ENCODE assay signal across 1 cellular context in genomic region chr1:43493661-43494450, GRCh38.
TF ChIP-seq lines count a peak whose summit lies in the region.

No MANE protein-coding gene starts in this region.

TF ChIP-seq in HepG2, 621 proteins besides CTCF, POLR2A, EP300 and RAD21 (continued from another document and continues in another):
- TF ChIP-seq, protein P1, sequence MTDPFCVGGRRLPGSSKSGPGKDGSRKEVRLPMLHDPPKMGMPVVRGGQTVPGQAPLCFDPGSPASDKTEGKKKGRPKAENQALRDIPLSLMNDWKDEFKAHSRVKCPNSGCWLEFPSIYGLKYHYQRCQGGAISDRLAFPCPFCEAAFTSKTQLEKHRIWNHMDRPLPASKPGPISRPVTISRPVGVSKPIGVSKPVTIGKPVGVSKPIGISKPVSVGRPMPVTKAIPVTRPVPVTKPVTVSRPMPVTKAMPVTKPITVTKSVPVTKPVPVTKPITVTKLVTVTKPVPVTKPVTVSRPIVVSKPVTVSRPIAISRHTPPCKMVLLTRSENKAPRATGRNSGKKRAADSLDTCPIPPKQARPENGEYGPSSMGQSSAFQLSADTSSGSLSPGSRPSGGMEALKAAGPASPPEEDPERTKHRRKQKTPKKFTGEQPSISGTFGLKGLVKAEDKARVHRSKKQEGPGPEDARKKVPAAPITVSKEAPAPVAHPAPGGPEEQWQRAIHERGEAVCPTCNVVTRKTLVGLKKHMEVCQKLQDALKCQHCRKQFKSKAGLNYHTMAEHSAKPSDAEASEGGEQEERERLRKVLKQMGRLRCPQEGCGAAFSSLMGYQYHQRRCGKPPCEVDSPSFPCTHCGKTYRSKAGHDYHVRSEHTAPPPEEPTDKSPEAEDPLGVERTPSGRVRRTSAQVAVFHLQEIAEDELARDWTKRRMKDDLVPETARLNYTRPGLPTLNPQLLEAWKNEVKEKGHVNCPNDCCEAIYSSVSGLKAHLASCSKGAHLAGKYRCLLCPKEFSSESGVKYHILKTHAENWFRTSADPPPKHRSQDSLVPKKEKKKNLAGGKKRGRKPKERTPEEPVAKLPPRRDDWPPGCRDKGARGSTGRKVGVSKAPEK (CRISPR knock-in tag; IDR thresholded peaks at IDR 0.05; ENCODE audit: borderline replicate concordance): no peak
- TF ChIP-seq ZNF138 (CRISPR knock-in tag; IDR thresholded peaks at IDR 0.05; ENCODE audit: low read depth) (no peak), SNAI1 (CRISPR knock-in tag; IDR thresholded peaks at IDR 0.05; ENCODE audit: borderline replicate concordance) (no peak), MXI1 (IDR thresholded peaks at IDR 0.05; ENCODE audit: borderline replicate concordance, low read depth, low read length) (no peak), ZNF597 (CRISPR knock-in tag; IDR thresholded peaks at IDR 0.05) (no peak), FOSL2 (CRISPR knock-in tag; IDR thresholded peaks at IDR 0.05) (0 out of 2 replicates have a peak, but pooled peaks have one; percentile 6), FIP1L1 (IDR thresholded peaks at IDR 0.05; ENCODE audit: borderline replicate concordance, insufficient read depth, low read depth, low read length) (no peak), AHDC1 (CRISPR knock-in tag; IDR thresholded peaks at IDR 0.05; ENCODE audit: borderline replicate concordance) (0 out of 2 replicates have a peak, but pooled peaks have one; percentile 22), SMAD3 (CRISPR knock-in tag; IDR thresholded peaks at IDR 0.05) (no peak), NONO (IDR thresholded peaks at IDR 0.05) (no peak), NONO (CRISPR knock-in tag; conservative IDR thresholded peaks at IDR 0.05) (no peak), HNF1A (IDR thresholded peaks at IDR 0.05; ENCODE audit: low read depth) (no peak), HNF1A (CRISPR knock-in tag; IDR thresholded peaks at IDR 0.05; ENCODE audit: borderline replicate concordance) (no peak), ZNF431 (CRISPR knock-in tag; IDR thresholded peaks at IDR 0.05; ENCODE audit: borderline replicate concordance, low read depth) (no peak), CENPBD1 (CRISPR knock-in tag; IDR thresholded peaks at IDR 0.05; ENCODE audit: borderline replicate concordance, low read depth) (no peak), NR2F1 (CRISPR knock-in tag; IDR thresholded peaks at IDR 0.05) (no peak), PCBP2 (optimal IDR thresholded peaks at IDR 0.05; ENCODE audit: low read depth, low read length, poor library complexity, severe bottlenecking) (no peak), PITX1 (CRISPR knock-in tag; IDR thresholded peaks at IDR 0.05) (peak; percentile 39; the same call in 1 of the 2 replicates), HMGXB4 (CRISPR knock-in tag; IDR thresholded peaks at IDR 0.05; ENCODE audit: borderline replicate concordance in 1 of 2, low read depth in 1 of 2) (no peak), ZNF136 (CRISPR knock-in tag; IDR thresholded peaks at IDR 0.05; ENCODE audit: low read depth) (no peak)
- TF ChIP-seq, protein P2, sequence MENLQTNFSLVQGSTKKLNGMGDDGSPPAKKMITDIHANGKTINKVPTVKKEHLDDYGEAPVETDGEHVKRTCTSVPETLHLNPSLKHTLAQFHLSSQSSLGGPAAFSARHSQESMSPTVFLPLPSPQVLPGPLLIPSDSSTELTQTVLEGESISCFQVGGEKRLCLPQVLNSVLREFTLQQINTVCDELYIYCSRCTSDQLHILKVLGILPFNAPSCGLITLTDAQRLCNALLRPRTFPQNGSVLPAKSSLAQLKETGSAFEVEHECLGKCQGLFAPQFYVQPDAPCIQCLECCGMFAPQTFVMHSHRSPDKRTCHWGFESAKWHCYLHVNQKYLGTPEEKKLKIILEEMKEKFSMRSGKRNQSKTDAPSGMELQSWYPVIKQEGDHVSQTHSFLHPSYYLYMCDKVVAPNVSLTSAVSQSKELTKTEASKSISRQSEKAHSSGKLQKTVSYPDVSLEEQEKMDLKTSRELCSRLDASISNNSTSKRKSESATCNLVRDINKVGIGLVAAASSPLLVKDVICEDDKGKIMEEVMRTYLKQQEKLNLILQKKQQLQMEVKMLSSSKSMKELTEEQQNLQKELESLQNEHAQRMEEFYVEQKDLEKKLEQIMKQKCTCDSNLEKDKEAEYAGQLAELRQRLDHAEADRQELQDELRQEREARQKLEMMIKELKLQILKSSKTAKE (CRISPR knock-in tag; IDR thresholded peaks at IDR 0.05; ENCODE audit: borderline replicate concordance): no peak
- TF ChIP-seq, protein P3, sequence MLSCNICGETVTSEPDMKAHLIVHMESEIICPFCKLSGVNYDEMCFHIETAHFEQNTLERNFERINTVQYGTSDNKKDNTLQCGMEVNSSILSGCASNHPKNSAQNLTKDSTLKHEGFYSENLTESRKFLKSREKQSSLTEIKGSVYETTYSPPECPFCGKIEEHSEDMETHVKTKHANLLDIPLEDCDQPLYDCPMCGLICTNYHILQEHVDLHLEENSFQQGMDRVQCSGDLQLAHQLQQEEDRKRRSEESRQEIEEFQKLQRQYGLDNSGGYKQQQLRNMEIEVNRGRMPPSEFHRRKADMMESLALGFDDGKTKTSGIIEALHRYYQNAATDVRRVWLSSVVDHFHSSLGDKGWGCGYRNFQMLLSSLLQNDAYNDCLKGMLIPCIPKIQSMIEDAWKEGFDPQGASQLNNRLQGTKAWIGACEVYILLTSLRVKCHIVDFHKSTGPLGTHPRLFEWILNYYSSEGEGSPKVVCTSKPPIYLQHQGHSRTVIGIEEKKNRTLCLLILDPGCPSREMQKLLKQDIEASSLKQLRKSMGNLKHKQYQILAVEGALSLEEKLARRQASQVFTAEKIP (CRISPR knock-in tag; IDR thresholded peaks at IDR 0.05; ENCODE audit: borderline replicate concordance): no peak
- TF ChIP-seq, protein P4, sequence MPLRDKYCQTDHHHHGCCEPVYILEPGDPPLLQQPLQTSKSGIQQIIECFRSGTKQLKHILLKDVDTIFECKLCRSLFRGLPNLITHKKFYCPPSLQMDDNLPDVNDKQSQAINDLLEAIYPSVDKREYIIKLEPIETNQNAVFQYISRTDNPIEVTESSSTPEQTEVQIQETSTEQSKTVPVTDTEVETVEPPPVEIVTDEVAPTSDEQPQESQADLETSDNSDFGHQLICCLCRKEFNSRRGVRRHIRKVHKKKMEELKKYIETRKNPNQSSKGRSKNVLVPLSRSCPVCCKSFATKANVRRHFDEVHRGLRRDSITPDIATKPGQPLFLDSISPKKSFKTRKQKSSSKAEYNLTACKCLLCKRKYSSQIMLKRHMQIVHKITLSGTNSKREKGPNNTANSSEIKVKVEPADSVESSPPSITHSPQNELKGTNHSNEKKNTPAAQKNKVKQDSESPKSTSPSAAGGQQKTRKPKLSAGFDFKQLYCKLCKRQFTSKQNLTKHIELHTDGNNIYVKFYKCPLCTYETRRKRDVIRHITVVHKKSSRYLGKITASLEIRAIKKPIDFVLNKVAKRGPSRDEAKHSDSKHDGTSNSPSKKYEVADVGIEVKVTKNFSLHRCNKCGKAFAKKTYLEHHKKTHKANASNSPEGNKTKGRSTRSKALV (CRISPR knock-in tag; IDR thresholded peaks at IDR 0.05): no peak
- TF ChIP-seq, protein P5, sequence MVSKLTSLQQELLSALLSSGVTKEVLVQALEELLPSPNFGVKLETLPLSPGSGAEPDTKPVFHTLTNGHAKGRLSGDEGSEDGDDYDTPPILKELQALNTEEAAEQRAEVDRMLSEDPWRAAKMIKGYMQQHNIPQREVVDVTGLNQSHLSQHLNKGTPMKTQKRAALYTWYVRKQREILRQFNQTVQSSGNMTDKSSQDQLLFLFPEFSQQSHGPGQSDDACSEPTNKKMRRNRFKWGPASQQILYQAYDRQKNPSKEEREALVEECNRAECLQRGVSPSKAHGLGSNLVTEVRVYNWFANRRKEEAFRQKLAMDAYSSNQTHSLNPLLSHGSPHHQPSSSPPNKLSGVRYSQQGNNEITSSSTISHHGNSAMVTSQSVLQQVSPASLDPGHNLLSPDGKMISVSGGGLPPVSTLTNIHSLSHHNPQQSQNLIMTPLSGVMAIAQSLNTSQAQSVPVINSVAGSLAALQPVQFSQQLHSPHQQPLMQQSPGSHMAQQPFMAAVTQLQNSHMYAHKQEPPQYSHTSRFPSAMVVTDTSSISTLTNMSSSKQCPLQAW (CRISPR knock-in tag; IDR thresholded peaks at IDR 0.05): no peak
- TF ChIP-seq, protein P6, sequence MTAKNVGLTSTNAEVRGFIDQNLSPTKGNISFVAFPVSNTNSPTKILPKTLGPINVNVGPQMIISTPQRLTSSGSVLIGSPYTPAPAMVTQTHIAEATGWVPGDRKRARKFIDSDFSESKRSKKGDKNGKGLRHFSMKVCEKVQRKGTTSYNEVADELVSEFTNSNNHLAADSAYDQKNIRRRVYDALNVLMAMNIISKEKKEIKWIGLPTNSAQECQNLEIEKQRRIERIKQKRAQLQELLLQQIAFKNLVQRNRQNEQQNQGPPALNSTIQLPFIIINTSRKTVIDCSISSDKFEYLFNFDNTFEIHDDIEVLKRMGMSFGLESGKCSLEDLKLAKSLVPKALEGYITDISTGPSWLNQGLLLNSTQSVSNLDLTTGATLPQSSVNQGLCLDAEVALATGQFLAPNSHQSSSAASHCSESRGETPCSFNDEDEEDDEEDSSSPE (CRISPR knock-in tag; IDR thresholded peaks at IDR 0.05): no peak
